ENCODE assay signal across 9 cellular contexts in genomic region chrX:24838624-24839023, GRCh38.
DNase-seq lines count a peak whose midpoint lies in the region; ATAC-seq, FAIRE-seq and TF ChIP-seq lines count a peak whose summit lies in the region.
"Had no signal": no experiment of that assay in that cellular context is flagged by ENCODE, and none has a peak within 500 bp of the region (broad histone marks: within the 10 kb centered on the region; RNA-seq: fewer than 3 reads in every experiment).

No MANE protein-coding gene starts in this region.

- no peaks in the 10 kb centered on the region; the same call in 1 of the 2 replicates for H3K36me3 ChIP-seq in WERI-Rb-1

- no peaks in the 10 kb centered on the region for H3K9me3 ChIP-seq in WERI-Rb-1 (ENCODE audit: severe bottlenecking)
- H3K9me3 ChIP-seq: BLaER1 treated with 17β-estradiol and CSF1 and Interleukin-3, amounts not matched to agents 10 nM and 100 nM had no signal

- DNase-seq in NCI-H1417 (lab: John Stamatoyannopoulos, UW) (peak; percentile 20 to 75 (median 36)), NCI-H1417 treated with DMSO at 0.1 percent for 48 hours (lab: John Stamatoyannopoulos, UW) (no peak), HT1080 (ENCODE audit: low read depth) (peak; percentile 4), WERI-Rb-1 (no peak), NCI-H2029 treated with DMSO at 0.1 percent for 48 hours (lab: John Stamatoyannopoulos, UW) (no peak), GM19239 (ENCODE audit: insufficient read length, low spot score) (no peak)

- H3K27me3 ChIP-seq in WERI-Rb-1 (ENCODE audit: insufficient read depth, low read depth, severe bottlenecking), result peaks cover 3% of the 10 kb centered on the region

- no peak overlapping the region for H3K27ac ChIP-seq in WERI-Rb-1
- H3K27ac ChIP-seq: BLaER1 treated with 17β-estradiol and CSF1 and Interleukin-3, amounts not matched to agents 10 nM and 100 nM had no signal

- FAIRE-seq in islet of Langerhans (lab: Jason Lieb, UNC) (peak; percentile 95), GM19239 (lab: Jason Lieb, UNC) (no peak)

- TF ChIP-seq CTCF in WERI-Rb-1 (IDR thresholded peaks at IDR 0.05; ENCODE audit: low read depth, low read length), result peak; percentile 25; the same call in 1 of the 2 replicates

- H3K4me3 ChIP-seq in WERI-Rb-1 (ENCODE audit: low read depth, low read length), result no peak overlapping the region
- H3K4me3 ChIP-seq: BLaER1 treated with 17β-estradiol and CSF1 and Interleukin-3, amounts not matched to agents 10 nM and 100 nM had no signal

- no peak for ATAC-seq in esophagus mucosa

Comparison
In these comparisons a context has a peak if more than half of its experiments do, and no peak if none do; other contexts are left out.
1. DNase-seq: peak in NCI-H1417 (3 of 3) and HT1080 (single experiment); none in NCI-H1417 treated with DMSO at 0.1 percent for 48 hours (single experiment), WERI-Rb-1 (single experiment), NCI-H2029 treated with DMSO at 0.1 percent for 48 hours (single experiment) and GM19239 (single experiment).